ENCODE assay signal across 8 cellular contexts in the genomic region with DNA sequence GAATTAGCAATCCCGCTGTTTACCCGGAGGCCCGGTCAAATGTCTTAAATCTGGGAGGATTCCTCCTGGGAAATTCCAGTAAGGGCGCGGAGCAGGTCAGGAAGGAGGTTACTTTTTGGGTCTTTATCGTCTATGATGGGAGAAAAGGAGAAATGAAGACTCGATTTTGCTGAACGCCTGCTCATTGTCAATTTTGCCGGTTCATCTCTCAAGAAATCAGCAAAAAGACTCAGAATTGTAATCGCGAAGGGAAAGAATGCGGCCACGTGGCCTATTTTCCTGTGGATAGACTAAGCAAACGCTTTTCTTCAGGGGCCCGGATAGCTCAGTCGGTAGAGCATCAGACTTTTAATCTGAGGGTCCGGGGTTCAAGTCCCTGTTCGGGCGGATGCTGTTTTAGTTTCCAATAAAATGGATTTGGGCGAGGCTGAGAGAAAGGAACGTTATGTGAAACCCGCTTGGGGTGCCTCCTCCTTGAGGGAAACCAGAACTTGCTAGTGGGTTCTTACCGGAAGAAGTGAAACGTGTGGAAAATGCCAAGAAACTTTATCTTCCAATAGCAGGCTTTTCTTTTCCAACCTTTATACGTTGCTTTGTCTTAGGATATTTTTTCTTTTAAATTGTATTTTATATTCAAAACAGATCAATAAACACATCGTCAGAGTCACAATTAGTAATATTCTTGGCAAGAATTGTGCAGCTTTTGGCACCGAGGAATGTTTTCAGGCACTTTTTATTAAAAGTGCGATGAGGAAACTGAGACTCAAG. TPM values are rescaled to one million over a fixed set of nuclear protein-coding genes. Genes with fewer than 3 reads are reported as not detected.
DNase-seq lines count a peak whose midpoint lies in the region; ATAC-seq and TF ChIP-seq lines count a peak whose summit lies in the region.

No MANE protein-coding gene starts in this region.

- H3K9me2 ChIP-seq in SU-DHL-6 (replicated peaks; ENCODE audit: insufficient read depth, low read length) = no peaks in the 10 kb centered on the region

- H3K4me2 ChIP-seq in SU-DHL-6 (ENCODE audit: low read depth, low read length, poor library complexity, severe bottlenecking) (peak overlapping the region; percentile 39), skeletal muscle satellite cell (ENCODE audit: low read length) (peak overlapping the region; percentile 78)

- ATAC-seq in GM21390 (IDR thresholded peaks at IDR 0.05; ENCODE audit: unreplicated experiment) (no peak), GM19023 (IDR thresholded peaks at IDR 0.05; ENCODE audit: unreplicated experiment) (no peak)

- H3K4me3 ChIP-seq in GM12865 (ENCODE audit: low read depth, low read length) (peak overlapping the region; percentile 64), SU-DHL-6 (ENCODE audit: insufficient read depth, low read length, poor library complexity, severe bottlenecking) (no peak overlapping the region), iPS DF 6.9 (ENCODE audit: low read length) (peak overlapping the region; percentile 75), skeletal muscle satellite cell (ENCODE audit: low read length) (peak overlapping the region; percentile 66)

- H3K79me2 ChIP-seq in SU-DHL-6 (ENCODE audit: insufficient read depth, low read length) = no peaks in the 10 kb centered on the region

- H3F3A ChIP-seq in SU-DHL-6 (ENCODE audit: insufficient read depth) = peaks cover 24% of the 10 kb centered on the region

- TF ChIP-seq CTCF in GM12865 (IDR thresholded peaks at IDR 0.05; ENCODE audit: insufficient read depth, low read depth, low read length, missing control alignments) = no peak
- no peak for TF ChIP-seq CTCF in SU-DHL-6 (IDR thresholded peaks at IDR 0.05; ENCODE audit: insufficient read depth, low read length, poor library complexity, severe bottlenecking)

- H4K20me1 ChIP-seq in SU-DHL-6 (ENCODE audit: low read depth, low read length) = no peaks in the 10 kb centered on the region

- peak; percentile 92 for DNase-seq in GM12865 (ENCODE audit: low read depth)
- DNase-seq in LHCN-M2 (ENCODE audit: low read depth) = peak; percentile 86
- peak; percentile 89 for DNase-seq in amniotic epithelial cell (ENCODE audit: low read depth)
- no peak for DNase-seq in iPS DF 6.9 (ENCODE audit: low read depth, low spot score)

- H3K9me3 ChIP-seq in SU-DHL-6 (ENCODE audit: insufficient read depth, low read length) (no peaks in the 10 kb centered on the region), iPS DF 6.9 (ENCODE audit: control insufficient read depth, insufficient read depth, low read length) (no peaks in the 10 kb centered on the region), skeletal muscle satellite cell (replicated peaks; ENCODE audit: low read length) (no peaks in the 10 kb centered on the region)

- H3K27ac ChIP-seq in SU-DHL-6 (ENCODE audit: low read depth, low read length) (no peak overlapping the region), iPS DF 6.9 (ENCODE audit: low read length) (no peak overlapping the region)

- H3K27me3 ChIP-seq in SU-DHL-6 (ENCODE audit: low read length) = no peaks in the 10 kb centered on the region
- no peaks in the 10 kb centered on the region for H3K27me3 ChIP-seq in iPS DF 6.9 (ENCODE audit: control insufficient read depth, insufficient read depth, low read length)
- no peaks in the 10 kb centered on the region for H3K27me3 ChIP-seq in skeletal muscle satellite cell (ENCODE audit: control insufficient read depth, insufficient read depth, low read length)

- H3K4me1 ChIP-seq in iPS DF 6.9 (ENCODE audit: control insufficient read depth, insufficient read depth, low read length) (peaks cover 2% of the 10 kb centered on the region; the same call in 1 of the 2 replicates), skeletal muscle satellite cell (ENCODE audit: control insufficient read depth, insufficient read depth, low read length) (peaks cover 13% of the 10 kb centered on the region)

- no CpG with 5 or more reads among the region's 28 CpGs for WGBS in iPS DF 6.9 (ENCODE audit: insufficient coverage, insufficient read length)

- no peak overlapping the region for H3K9ac ChIP-seq in SU-DHL-6 (ENCODE audit: low read length)
- H3K9ac ChIP-seq in skeletal muscle satellite cell (ENCODE audit: low read depth, low read length) = peak overlapping the region; percentile 73

- H2AFZ ChIP-seq in SU-DHL-6 (ENCODE audit: low read depth, low read length, severe bottlenecking) = no peak overlapping the region

- H3K36me3 ChIP-seq in SU-DHL-6 (ENCODE audit: low read length) (no peaks in the 10 kb centered on the region), iPS DF 6.9 (ENCODE audit: control insufficient read depth, insufficient read depth, low read length) (no peaks in the 10 kb centered on the region), skeletal muscle satellite cell (ENCODE audit: insufficient read depth, low read length) (no peaks in the 10 kb centered on the region)

RNA-seq across cellular contexts. Expression of a gene that starts 45.0 kb away (rescaled TPM):
- not detected in 2 replicates for total RNA-seq in LHCN-M2 (2014; rRNA removed)
- not detected for polyA plus RNA-seq in LHCN-M2 (2012)
- not detected in 2 replicates for total RNA-seq in skeletal muscle satellite cell (2012; rRNA removed)

RNA-seq across cellular contexts. Expression of a gene that starts 52.9 kb away (rescaled TPM):
- total RNA-seq in LHCN-M2 (2014; rRNA removed) = not detected in 2 replicates
- polyA plus RNA-seq in LHCN-M2 (2012) = not detected
- total RNA-seq in skeletal muscle satellite cell (2012; rRNA removed) = not detected in 2 replicates

RNA-seq across cellular contexts. Expression of a gene that starts 59.3 kb away (rescaled TPM):
- total RNA-seq in LHCN-M2 (2014; rRNA removed) = 13.0 and 17.9 TPM in 2 replicates
- 17.9 TPM for polyA plus RNA-seq in LHCN-M2 (2012)
- 27.1 and 28.0 TPM in 2 replicates for total RNA-seq in skeletal muscle satellite cell (2012; rRNA removed)
